Comparison of ENCODE assay signal across 20 cellular contexts in the genomic region with DNA sequence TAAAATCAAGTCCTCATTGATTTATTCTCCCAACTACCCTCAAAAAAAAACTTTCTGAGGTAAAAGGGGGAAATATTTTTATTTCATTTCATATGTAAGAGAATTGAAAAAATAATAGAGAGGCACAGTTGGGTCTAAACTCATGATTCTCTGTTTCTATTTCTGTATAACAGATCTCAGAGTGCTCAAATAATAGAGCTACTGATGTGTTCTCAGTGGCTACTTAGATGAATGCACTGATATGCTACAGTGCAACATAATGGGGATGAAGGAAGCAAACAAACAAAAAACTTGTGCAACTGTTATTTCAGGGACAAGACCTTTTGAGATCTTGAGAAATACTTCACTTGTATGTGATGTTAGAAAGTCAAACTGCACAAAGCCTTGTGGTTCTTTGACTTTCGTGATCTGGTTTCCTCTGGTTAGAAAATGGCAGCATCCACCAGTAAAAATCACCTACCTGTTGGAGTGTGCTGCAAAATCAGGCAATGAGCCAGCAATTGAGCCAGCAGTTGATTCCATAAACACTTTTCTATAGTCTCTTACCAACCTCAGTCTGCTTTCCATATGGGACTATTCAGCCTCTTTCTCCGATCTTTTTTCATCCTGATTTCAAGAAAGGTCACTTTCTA. TPM values are rescaled to one million over a fixed set of nuclear protein-coding genes. Genes with fewer than 3 reads are reported as not detected.
DNase-seq lines count a peak whose midpoint lies in the region; ATAC-seq and TF ChIP-seq lines count a peak whose summit lies in the region.
"Had no signal": no experiment of that assay in that cellular context is flagged by ENCODE, and none has a peak within 500 bp of the region (broad histone marks: within the 10 kb centered on the region; RNA-seq: fewer than 3 reads in every experiment).

No MANE protein-coding gene starts in this region.

- peak overlapping the region; percentile 3 to 67 (median 13) for H3K4me3 Mint-ChIP-seq in brain
- H3K4me3 Mint-ChIP-seq: naive thymus-derived CD4-positive, alpha-beta T cell had no signal

- H3K9ac ChIP-seq in HUES6 (ENCODE audit: low read length) (peak overlapping the region; percentile 25), neuronal stem cell (ENCODE audit: low read depth, low read length, poor library complexity) (no peak overlapping the region)

- H3K4me1 Mint-ChIP-seq in brain = peaks cover 48% of the 10 kb centered on the region

- H3K27ac ChIP-seq in HUES6 (ENCODE audit: low read depth, low read length) (peak overlapping the region; percentile 32; the same call in 1 of the 2 replicates), neuronal stem cell (replicated peaks; ENCODE audit: low read length) (peak overlapping the region; percentile 92)
- H3K27ac ChIP-seq in effector memory CD4-positive, alpha-beta T cell (ENCODE audit: insufficient read depth, low read length, poor library complexity, severe bottlenecking) = no peak overlapping the region
- H3K27ac ChIP-seq: breast epithelium, hepatocyte, tibial artery had no signal

- WGBS in neuronal stem cell (ENCODE audit: extremely low coverage in 2 of 2, insufficient read length in 2 of 2, insufficient replicate concordance in 1 of 2), 2 donors = no CpG with 5 or more reads among the region's 2 CpGs

- H4K91ac ChIP-seq in neuronal stem cell (ENCODE audit: low read depth, low read length, poor library complexity) = no peak overlapping the region

- no peaks in the 10 kb centered on the region for H3K36me3 Mint-ChIP-seq in brain
- H3K36me3 Mint-ChIP-seq: naive thymus-derived CD4-positive, alpha-beta T cell had no signal

- H3K9me3 Mint-ChIP-seq in brain = peaks cover 0 to 3% (median 2%) of the 10 kb centered on the region in 5 experiments
- H3K9me3 Mint-ChIP-seq: activated T-helper 2 cell treated with anti-CD3 and anti-CD28 coated beads, Interferon-gamma antibody, Interleukin-2, Interleukin-4, amounts not matched to agents 10 μg/mL and 5 μg/mL and 100 μg/mL, durations not matched to agents 14 hours and 24 hours and 36 hours had no signal

- H3K27me3 ChIP-seq in HUES6 (ENCODE audit: control insufficient read depth, insufficient read depth, low read length) (peaks cover 2% of the 10 kb centered on the region; the same call in 1 of the 2 replicates), neuronal stem cell (ENCODE audit: control insufficient read depth in 3 of 3, insufficient read depth in 3 of 3, low read depth in 1 of 3, low read length in 3 of 3) (no peaks in the 10 kb centered on the region)
- H3K27me3 ChIP-seq in effector memory CD4-positive, alpha-beta T cell (replicated peaks; ENCODE audit: control insufficient read depth, insufficient read depth, low read length, poor library complexity, severe bottlenecking) = no peaks in the 10 kb centered on the region
- H3K27me3 ChIP-seq: breast epithelium, hepatocyte, tibial artery had no signal

- no peak overlapping the region for H3K23ac ChIP-seq in neuronal stem cell (ENCODE audit: low read depth, low read length, poor library complexity)

- H3K4me3 ChIP-seq in HUES6 (ENCODE audit: low read depth, low read length) (peak overlapping the region; percentile 24; the same call in 1 of the 2 replicates), neuronal stem cell (ENCODE audit: low read length in 2 of 2) (peak overlapping the region in 1 of 2 donors; percentile 15)
- H3K4me3 ChIP-seq in effector memory CD4-positive, alpha-beta T cell (ENCODE audit: insufficient read depth, low read depth, low read length, poor library complexity, severe bottlenecking) = no peak overlapping the region
- H3K4me3 ChIP-seq: breast epithelium, hepatocyte, tibial artery had no signal

- H2BK5ac ChIP-seq in neuronal stem cell (ENCODE audit: low read length) = no peak overlapping the region

- H3K36me3 ChIP-seq in HUES6 (ENCODE audit: control insufficient read depth, insufficient read depth, low read length) (no peaks in the 10 kb centered on the region), neuronal stem cell (replicated peaks in 1 of 2; ENCODE audit: control insufficient read depth in 2 of 2, insufficient read depth in 2 of 2, low read length in 2 of 2) (no peaks in the 10 kb centered on the region)
- H3K36me3 ChIP-seq in effector memory CD4-positive, alpha-beta T cell (ENCODE audit: control insufficient read depth, insufficient read depth, low read length) = no peaks in the 10 kb centered on the region
- H3K36me3 ChIP-seq: breast epithelium, tibial artery had no signal

- H3K9me3 ChIP-seq in HUES6 (ENCODE audit: control insufficient read depth, insufficient read depth, low read depth, low read length) (0 out of 2 replicates have a peak, but pooled peaks cover 2% of the 10 kb centered on the region), neuronal stem cell (replicated peaks in 1 of 2; ENCODE audit: control insufficient read depth in 2 of 2, insufficient read depth in 1 of 2, low read depth in 1 of 2, low read length in 2 of 2) (peaks cover 0 to under 1% of the 10 kb centered on the region in 2 donors)
- H3K9me3 ChIP-seq in effector memory CD4-positive, alpha-beta T cell (ENCODE audit: control insufficient read depth, low read length) = no peaks in the 10 kb centered on the region
- H3K9me3 ChIP-seq: breast epithelium, Caco-2, tibial artery had no signal

- TF ChIP-seq CTCF in brain (conservative IDR thresholded peaks at IDR 0.05) = no peak

- H3K4me1 ChIP-seq in HUES6 (ENCODE audit: control insufficient read depth, insufficient read depth, low read length) (peaks cover 34% of the 10 kb centered on the region), neuronal stem cell (ENCODE audit: control insufficient read depth in 2 of 2, insufficient read depth in 1 of 2, low read depth in 1 of 2, low read length in 2 of 2) (peaks cover 9 to 17% of the 10 kb centered on the region in 2 donors)
- H3K4me1 ChIP-seq in effector memory CD4-positive, alpha-beta T cell (ENCODE audit: control insufficient read depth, insufficient read depth, low read length, poor library complexity, severe bottlenecking) = no peaks in the 10 kb centered on the region
- H3K4me1 ChIP-seq: breast epithelium, Caco-2, tibial artery had no signal

- ATAC-seq in GM21360 (IDR thresholded peaks at IDR 0.05; ENCODE audit: unreplicated experiment) (peak; percentile 35), HG03469 (IDR thresholded peaks at IDR 0.05; ENCODE audit: unreplicated experiment) (no peak)
- ATAC-seq: naive thymus-derived CD4-positive, alpha-beta T cell had no signal

- H3K18ac ChIP-seq in neuronal stem cell (ENCODE audit: low read length) = no peak overlapping the region

- no peak overlapping the region for H2AK5ac ChIP-seq in neuronal stem cell (ENCODE audit: low read depth, low read length)

- no peak overlapping the region for H2BK12ac ChIP-seq in neuronal stem cell (ENCODE audit: low read length)

- H4K8ac ChIP-seq in neuronal stem cell (ENCODE audit: low read depth, low read length) = no peak overlapping the region

- H3K27ac Mint-ChIP-seq in brain = peak overlapping the region in 2 of 5 experiments; percentile 6 to 82
- H3K27ac Mint-ChIP-seq: activated T-helper 2 cell treated with anti-CD3 and anti-CD28 coated beads, Interferon-gamma antibody, Interleukin-2, Interleukin-4, amounts not matched to agents 10 μg/mL and 5 μg/mL and 100 μg/mL, durations not matched to agents 14 hours and 24 hours and 36 hours; naive thymus-derived CD4-positive, alpha-beta T cell had no signal

- H3K4me2 ChIP-seq in neuronal stem cell (ENCODE audit: insufficient read depth, low read length, poor library complexity, severe bottlenecking) = no peak overlapping the region
- H3K4me2 ChIP-seq: hepatocyte had no signal

- H3K4ac ChIP-seq in neuronal stem cell (ENCODE audit: low read length) = no peak overlapping the region

- H3K27me3 Mint-ChIP-seq in brain = peaks cover 8% of the 10 kb centered on the region

- H2AFZ ChIP-seq in neuronal stem cell (ENCODE audit: low read length) = peak overlapping the region; percentile 63
- H2AFZ ChIP-seq: hepatocyte had no signal

- H2BK15ac ChIP-seq in neuronal stem cell (ENCODE audit: low read length) = no peak overlapping the region

- H2BK120ac ChIP-seq in neuronal stem cell (ENCODE audit: low read depth, low read length) = no peak overlapping the region

- H3K14ac ChIP-seq in neuronal stem cell (ENCODE audit: low read length) = no peak overlapping the region

- no peaks in the 10 kb centered on the region for H3K79me1 ChIP-seq in neuronal stem cell (ENCODE audit: low read depth, low read length)

- DNase-seq in neuronal stem cell (ENCODE audit: low spot score) = peak; percentile 46
- no peak for DNase-seq in effector memory CD4-positive, alpha-beta T cell
- no peak for DNase-seq in occipital lobe (lab: John Stamatoyannopoulos, UW)
- DNase-seq: activated CD4-positive, alpha-beta T cell treated with anti-CD3 and anti-CD28 coated beads for 48 hours; cortex of kidney; foreskin fibroblast; naive thymus-derived CD4-positive, alpha-beta T cell; NCI-H1694 treated with DMSO at 0.1 percent for 48 hours; NCI-H524; Right ventricle myocardium superior; stimulated activated naive CD4-positive, alpha-beta T cell; tibial artery had no signal

RNA-seq across cellular contexts. Expression of a gene that starts 9.8 kb away (rescaled TPM):
- 7.6 TPM for polyA plus RNA-seq in brain (ENCODE audit: insufficient read depth, low read depth, low replicate concordance)
- polyA plus RNA-seq in neuronal stem cell (2013, experiment 1 of 2) = 17.9 TPM
- 19.5 TPM for polyA plus RNA-seq in neuronal stem cell (2013, experiment 2 of 2)
- 3.6 TPM for total RNA-seq in occipital lobe
- total RNA-seq: activated T-helper 2 cell treated with anti-CD3 and anti-CD28 coated beads, Interferon-gamma antibody, Interleukin-2, Interleukin-4, amounts not matched to agents 10 μg/mL and 5 μg/mL and 100 μg/mL, durations not matched to agents 14 hours and 24 hours and 36 hours had no signal
